ENCODE assay signal across 9 cellular contexts in genomic region chr10:99993994-99994689, GRCh38. TPM values are rescaled to one million over a fixed set of nuclear protein-coding genes. Genes with fewer than 3 reads are reported as not detected.
DNase-seq lines count a peak whose midpoint lies in the region; ATAC-seq and TF ChIP-seq lines count a peak whose summit lies in the region.
"Had no signal": no experiment of that assay in that cellular context is flagged by ENCODE, and none has a peak within 500 bp of the region (broad histone marks: within the 10 kb centered on the region; RNA-seq: fewer than 3 reads in every experiment).

No MANE protein-coding gene starts in this region.

- no peaks in the 10 kb centered on the region for H3K36me3 ChIP-seq in gastroesophageal sphincter
- peaks cover 0 to 12% (median 0%) of the 10 kb centered on the region in 6 donors for H3K36me3 ChIP-seq in spleen
- H3K36me3 ChIP-seq: thyroid gland had no signal

- TF ChIP-seq CTCF in gastroesophageal sphincter (IDR thresholded peaks at IDR 0.05), result no peak
- TF ChIP-seq CTCF in spleen (IDR thresholded peaks at IDR 0.05 in 8 of 11, conservative IDR thresholded peaks at IDR 0.05 in 3 of 11), result peak in 1 of 11 experiments; percentile 13

- WGBS in gastroesophageal sphincter (ENCODE audit: low coverage in 1 of 2), 2 donors, result 21 to 49% methylated on average over 6 to 7 of the region's 7 CpGs
- 19 to 35% (median 30%) methylated on average over 7 of the region's 7 CpGs for WGBS in spleen, 5 donors

- intact Hi-C loops in spleen (cut with DNase I; ENCODE audit: low total_unique reads), result no loop called here

- TF ChIP-seq EP300 in gastroesophageal sphincter (IDR thresholded peaks at IDR 0.05), result no peak

- peak; percentile 78 for ATAC-seq in gastroesophageal sphincter

- TF ChIP-seq POLR2A in gastroesophageal sphincter (IDR thresholded peaks at IDR 0.05), result no peak
- no peak for TF ChIP-seq POLR2A in spleen (IDR thresholded peaks at IDR 0.05)

- no peaks in the 10 kb centered on the region for H3K27me3 ChIP-seq in gastroesophageal sphincter
- no peaks in the 10 kb centered on the region for H3K27me3 ChIP-seq in spleen (replicated peaks in 1 of 7)
- H3K27me3 ChIP-seq: thyroid gland had no signal

- DNase-seq in HCEC 1CT (peak; percentile 92), NOMO-1 treated with dmso at 0.1 percent for 144 hours (lab: John Stamatoyannopoulos, UW; ENCODE audit: unreplicated experiment) (peak; percentile 82), activated T-cell treated with anti-CD3 and anti-CD28 coated beads for 4 hours (peak; percentile 19), spleen (peak; percentile 88), LoVo (ENCODE audit: low spot score) (no peak), NCI-H128 (lab: John Stamatoyannopoulos, UW; ENCODE audit: unreplicated experiment) (no peak)

- peaks cover 2 to 58% (median 7%) of the 10 kb centered on the region in 3 donors for H3K4me1 ChIP-seq in gastroesophageal sphincter
- peaks cover 10 to 49% (median 33%) of the 10 kb centered on the region in 6 donors for H3K4me1 ChIP-seq in spleen

- H3K9me3 ChIP-seq in gastroesophageal sphincter (no peaks in the 10 kb centered on the region), spleen (no peaks in the 10 kb centered on the region)
- H3K9me3 ChIP-seq: thyroid gland had no signal

- H3K27ac ChIP-seq in gastroesophageal sphincter, result peak overlapping the region in 3 of 4 donors; percentile 9 to 51 (median 34)
- H3K27ac ChIP-seq in spleen, result peak overlapping the region; percentile 55 to 84 (median 70)
- H3K27ac ChIP-seq: thyroid gland had no signal

- H3K4me3 ChIP-seq in GM08714 (ENCODE audit: low read length), result peak overlapping the region; percentile 38
- no peak overlapping the region for H3K4me3 ChIP-seq in gastroesophageal sphincter
- H3K4me3 ChIP-seq in spleen, result peak overlapping the region in 1 of 8 donors; percentile 54
- H3K4me3 ChIP-seq: thyroid gland had no signal

RNA-seq across cellular contexts. Expression of gene DNMBP, which starts 15.6 kb away (rescaled TPM):
- total RNA-seq in gastroesophageal sphincter (10 to 100 TPM; 17.9 to 37.6 (median 20.6) TPM), spleen (10 to 100 TPM; 15.3 to 19.5 (median 16.9) TPM)
- polyA plus RNA-seq in spleen, result 1 to 10 TPM; 4.6 to 8.9 (median 6.3) TPM

Comparison
In these comparisons a context has a peak if more than half of its experiments do, and no peak if none do; other contexts are left out.
1. DNase-seq: peak in HCEC 1CT (single experiment), NOMO-1 treated with dmso at 0.1 percent for 144 hours (single experiment), activated T-cell treated with anti-CD3 and anti-CD28 coated beads for 4 hours (single experiment) and spleen (single experiment); none in LoVo (single experiment) and NCI-H128 (single experiment).